Comparison of ENCODE assay signal across 9 cellular contexts in genomic region chr2:127108090-127108523, GRCh38. TPM values are rescaled to one million over a fixed set of nuclear protein-coding genes. Genes with fewer than 3 reads are reported as not detected.
DNase-seq lines count a peak whose midpoint lies in the region; ATAC-seq, FAIRE-seq and TF ChIP-seq lines count a peak whose summit lies in the region.
"Had no signal": no experiment of that assay in that cellular context is flagged by ENCODE, and none has a peak within 500 bp of the region (broad histone marks: within the 10 kb centered on the region; RNA-seq: fewer than 3 reads in every experiment).

No MANE protein-coding gene starts in this region.

- H3K9me3 Mint-ChIP-seq in activated T-cell treated with anti-CD3 and anti-CD28 coated beads, Interleukin-2, amount 50 U/mL, for 24 hours = no peaks in the 10 kb centered on the region
- H3K9me3 Mint-ChIP-seq in astrocyte (ENCODE audit: unreplicated experiment) = no peaks in the 10 kb centered on the region
- no peaks in the 10 kb centered on the region for H3K9me3 Mint-ChIP-seq in memory B cell

- peak overlapping the region; percentile 92 for H2AFZ ChIP-seq in astrocyte (ENCODE audit: low read depth, low read length)

- H3K79me2 ChIP-seq in astrocyte (ENCODE audit: insufficient read depth, low read length) = peaks cover 37% of the 10 kb centered on the region

- H3K4me3 Mint-ChIP-seq in activated T-cell treated with anti-CD3 and anti-CD28 coated beads, Interleukin-2, amount 50 U/mL, for 24 hours = peak overlapping the region; percentile 77
- H3K4me3 Mint-ChIP-seq in astrocyte (ENCODE audit: unreplicated experiment) = peak overlapping the region; percentile 79
- peak overlapping the region; percentile 95 for H3K4me3 Mint-ChIP-seq in memory B cell

- ATAC-seq in memory B cell (ENCODE audit: low read depth) = no peak

- peak overlapping the region; percentile 84 for H3K4me3 ChIP-seq in astrocyte (ENCODE audit: insufficient read depth, low read depth, low read length)

- peak overlapping the region; percentile 96 for H3K4me2 ChIP-seq in astrocyte (ENCODE audit: low read length)

- H3K36me3 Mint-ChIP-seq in activated T-cell treated with anti-CD3 and anti-CD28 coated beads, Interleukin-2, amount 50 U/mL, for 24 hours (ENCODE audit: low read depth) = no peaks in the 10 kb centered on the region
- peaks cover 4% of the 10 kb centered on the region for H3K36me3 Mint-ChIP-seq in astrocyte (ENCODE audit: low read depth, unreplicated experiment)
- no peaks in the 10 kb centered on the region for H3K36me3 Mint-ChIP-seq in memory B cell

- H3K4me1 ChIP-seq in astrocyte (ENCODE audit: insufficient read depth, low read length) = peaks cover 23% of the 10 kb centered on the region

- H3K9me3 ChIP-seq in astrocyte (ENCODE audit: insufficient read depth, low read depth, low read length) = no peaks in the 10 kb centered on the region

- peaks cover 23% of the 10 kb centered on the region for H4K20me1 ChIP-seq in astrocyte (ENCODE audit: insufficient read depth, low read length)

- H3K27me3 Mint-ChIP-seq in activated T-cell treated with anti-CD3 and anti-CD28 coated beads, Interleukin-2, amount 50 U/mL, for 24 hours = peaks cover 32% of the 10 kb centered on the region
- peaks cover 5% of the 10 kb centered on the region for H3K27me3 Mint-ChIP-seq in astrocyte (ENCODE audit: low read depth, unreplicated experiment)
- peaks cover 2% of the 10 kb centered on the region for H3K27me3 Mint-ChIP-seq in memory B cell

- peak overlapping the region; percentile 86 for H3K9ac ChIP-seq in astrocyte (ENCODE audit: low read length)

- H3K4me1 Mint-ChIP-seq in activated T-cell treated with anti-CD3 and anti-CD28 coated beads, Interleukin-2, amount 50 U/mL, for 24 hours (ENCODE audit: low read depth) = peaks cover 5% of the 10 kb centered on the region
- H3K4me1 Mint-ChIP-seq in astrocyte (ENCODE audit: low read depth, unreplicated experiment) (peaks cover 12% of the 10 kb centered on the region), memory B cell (peaks cover 4% of the 10 kb centered on the region)

- H3K27ac ChIP-seq in astrocyte (ENCODE audit: low read depth, low read length) = no peak overlapping the region

- H3K27ac Mint-ChIP-seq in activated T-cell treated with anti-CD3 and anti-CD28 coated beads, Interleukin-2, amount 50 U/mL, for 24 hours = no peak overlapping the region
- H3K27ac Mint-ChIP-seq in astrocyte (ENCODE audit: unreplicated experiment) = peak overlapping the region; percentile 66
- H3K27ac Mint-ChIP-seq in memory B cell = no peak overlapping the region

- peaks cover 2% of the 10 kb centered on the region for H3K27me3 ChIP-seq in astrocyte (ENCODE audit: insufficient read depth, low read length)

- TF ChIP-seq CTCF in astrocyte (IDR thresholded peaks at IDR 0.05; ENCODE audit: insufficient read depth, low read depth, low read length) = no peak

- DNase-seq in activated T-cell treated with anti-CD3 and anti-CD28 coated beads, Interleukin-2, amount 50 U/mL, for 24 hours = no peak
- DNase-seq in activated T-cell treated with anti-CD3 and anti-CD28 coated beads for 4 hours (no peak), astrocyte (ENCODE audit: low read depth) (no peak), memory B cell (ENCODE audit: low spot score in 2 of 2) (no peak), superior temporal gyrus (ENCODE audit: extremely low spot score) (peak; percentile 78), COLO829 (ENCODE audit: low spot score) (no peak), NCI-H1105 treated with DMSO at 0.1 percent for 48 hours (lab: John Stamatoyannopoulos, UW) (no peak), DMS153 treated with DMSO at 0.1 percent for 48 hours (lab: John Stamatoyannopoulos, UW; ENCODE audit: unreplicated experiment) (no peak)

- H3K36me3 ChIP-seq in astrocyte (ENCODE audit: insufficient read depth, low read length) = no peaks in the 10 kb centered on the region

- no peak for FAIRE-seq in astrocyte (lab: Jason Lieb, UNC)
- FAIRE-seq: frontal cortex had no signal

RNA-seq across cellular contexts. Expression of gene BIN1, which starts 1.2 kb away (rescaled TPM):
- total RNA-seq in astrocyte = 50.2 and 51.0 TPM in 2 replicates
